ENCODE assay signal across 9 cellular contexts in the genomic region with DNA sequence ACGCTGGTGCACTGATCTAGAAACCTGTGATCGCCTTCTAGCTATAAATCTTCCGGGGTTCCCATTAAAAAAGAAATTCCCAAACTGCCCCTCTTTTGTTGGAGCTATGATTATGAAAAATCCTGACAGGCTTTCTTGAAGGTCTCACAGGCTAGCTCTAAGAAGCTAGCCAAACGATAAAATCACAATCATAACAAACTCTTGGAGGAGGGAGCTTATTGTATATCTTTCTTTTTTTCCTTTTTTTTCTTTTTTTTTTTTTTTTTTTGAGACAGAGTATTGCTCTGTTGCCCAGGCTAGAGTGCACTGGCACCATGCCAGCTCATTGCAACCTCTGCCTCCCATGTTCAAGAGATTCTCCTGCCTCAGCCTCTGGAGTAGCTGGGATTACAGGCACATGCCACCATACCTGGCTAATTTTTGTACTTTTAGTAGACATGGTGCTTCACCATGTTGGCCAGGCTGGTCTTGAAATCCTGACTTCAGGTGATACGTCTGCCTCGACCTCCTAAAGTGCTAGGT.
DNase-seq lines count a peak whose midpoint lies in the region; ATAC-seq, FAIRE-seq and TF ChIP-seq lines count a peak whose summit lies in the region.
"Had no signal": no experiment of that assay in that cellular context is flagged by ENCODE, and none has a peak within 500 bp of the region (broad histone marks: within the 10 kb centered on the region; RNA-seq: fewer than 3 reads in every experiment).

No MANE protein-coding gene starts in this region.

- peak overlapping the region; percentile 82 for H3K27ac ChIP-seq in colonic mucosa

- no peaks in the 10 kb centered on the region for H3K27me3 Mint-ChIP-seq in natural killer cell treated with Interleukin-12 subunit alpha and Interleukin-12 subunit beta and Interleukin-15 and Interleukin-18, amount 100 ng/mL, for 72 hours

- H3K4me1 ChIP-seq in colonic mucosa = peaks cover 21% of the 10 kb centered on the region

- peak overlapping the region; percentile 89 to 95 for H3K27ac Mint-ChIP-seq in natural killer cell treated with Interleukin-12 subunit alpha and Interleukin-12 subunit beta and Interleukin-15 and Interleukin-18, amount 100 ng/mL, for 72 hours

- no peaks in the 10 kb centered on the region for H3K9me3 Mint-ChIP-seq in natural killer cell treated with Interleukin-12 subunit alpha and Interleukin-12 subunit beta and Interleukin-15 and Interleukin-18, amount 100 ng/mL, for 72 hours

- H3K9ac ChIP-seq in colonic mucosa (ENCODE audit: low read depth in 2 of 2, low read length in 2 of 2) = peak overlapping the region in 1 of 2 donors; percentile 83

- intact Hi-C loops in colonic mucosa (cut with DNase I) = no loop called here

- H3K36me3 ChIP-seq in colonic mucosa = no peaks in the 10 kb centered on the region

- H3K4me3 ChIP-seq in colonic mucosa = no peak overlapping the region

- no peak for FAIRE-seq in D721Med (lab: Jason Lieb, UNC)

- H3K27me3 ChIP-seq in colonic mucosa = no peaks in the 10 kb centered on the region

- H3K9me3 ChIP-seq in colonic mucosa = no peaks in the 10 kb centered on the region

- DNase-seq in CD1c-positive myeloid dendritic cell (ENCODE audit: extremely low spot score) (peak; percentile 47), NCI-H69 (lab: John Stamatoyannopoulos, UW) (peak; percentile 66), colonic mucosa (no peak), activated gamma-delta T cell (lab: John Stamatoyannopoulos, UW) (no peak), D721Med (ENCODE audit: insufficient read length, low spot score) (no peak), hepatic stellate cell (ENCODE audit: low spot score) (no peak), amygdala (lab: John Stamatoyannopoulos, UW) (no peak)
- DNase-seq in natural killer cell treated with Interleukin-12 subunit alpha and Interleukin-12 subunit beta and Interleukin-15 and Interleukin-18, amount 100 ng/mL, for 72 hours (ENCODE audit: low spot score) = no peak
- DNase-seq: NCI-H526 treated with DMSO at 0.1 percent for 48 hours had no signal

- no peak for TF ChIP-seq CTCF in colonic mucosa (IDR thresholded peaks at IDR 0.05)
- TF ChIP-seq CTCF in D721Med (IDR thresholded peaks at IDR 0.05; ENCODE audit: insufficient read depth, missing control alignments) = no peak

- H3K4me3 Mint-ChIP-seq in natural killer cell treated with Interleukin-12 subunit alpha and Interleukin-12 subunit beta and Interleukin-15 and Interleukin-18, amount 100 ng/mL, for 72 hours = peak overlapping the region; percentile 93

- H3K4me1 Mint-ChIP-seq in natural killer cell treated with Interleukin-12 subunit alpha and Interleukin-12 subunit beta and Interleukin-15 and Interleukin-18, amount 100 ng/mL, for 72 hours (ENCODE audit: low read depth in 2 of 2) = peaks cover 45 to 47% of the 10 kb centered on the region in 2 donors

- no peaks in the 10 kb centered on the region for H3K36me3 Mint-ChIP-seq in natural killer cell treated with Interleukin-12 subunit alpha and Interleukin-12 subunit beta and Interleukin-15 and Interleukin-18, amount 100 ng/mL, for 72 hours

- peak in 1 of 2 donors; percentile 1 for ATAC-seq in natural killer cell treated with Interleukin-12 subunit alpha and Interleukin-12 subunit beta and Interleukin-15 and Interleukin-18, amount 100 ng/mL, for 72 hours

Comparison
In these comparisons a context has a peak if more than half of its experiments do, and no peak if none do; other contexts are left out.
1. DNase-seq: peak in CD1c-positive myeloid dendritic cell (single experiment) and NCI-H69 (single experiment); none in colonic mucosa (single experiment), natural killer cell treated with Interleukin-12 subunit alpha and Interleukin-12 subunit beta and Interleukin-15 and Interleukin-18, amount 100 ng/mL, for 72 hours (single experiment), activated gamma-delta T cell (single experiment), D721Med (single experiment), hepatic stellate cell (single experiment) and amygdala (0 of 56).